ENCODE assay signal across 1 cellular context in genomic region chr22:20235453-20235991, GRCh38.
TF ChIP-seq lines count a peak whose summit lies in the region.

No MANE protein-coding gene starts in this region.

TF ChIP-seq in K562, 482 proteins besides CTCF, POLR2A, EP300 and RAD21 (continued from another document and continues in another):
- TF ChIP-seq HMGN3 (IDR thresholded peaks at IDR 0.05; ENCODE audit: borderline replicate concordance, extremely low read depth, insufficient read length, low read depth, low read length) (no peak), LCOR (CRISPR knock-in tag; IDR thresholded peaks at IDR 0.05) (no peak), MTA3 (IDR thresholded peaks at IDR 0.05; ENCODE audit: borderline replicate concordance) (no peak), MYC (IDR thresholded peaks at IDR 0.05; ENCODE audit: low read depth, low read length) (no peak), MYC (CRISPR knock-in tag; IDR thresholded peaks at IDR 0.05; ENCODE audit: borderline replicate concordance, low read depth) (no peak), CBX1 (IDR thresholded peaks at IDR 0.05; ENCODE audit: low read depth) (no peak), ZNF408 (CRISPR knock-in tag; IDR thresholded peaks at IDR 0.05; ENCODE audit: low read depth) (no peak), PKNOX1 (IDR thresholded peaks at IDR 0.05) (no peak), HNRNPH1 (optimal IDR thresholded peaks at IDR 0.05; ENCODE audit: low read depth, low read length) (no peak), GTF2B (IDR thresholded peaks at IDR 0.05; ENCODE audit: extremely low read depth, insufficient read length) (no peak), ESRRB (CRISPR knock-in tag; IDR thresholded peaks at IDR 0.05; ENCODE audit: borderline replicate concordance) (no peak), KHSRP (IDR thresholded peaks at IDR 0.05) (no peak), MAX (CRISPR knock-in tag; IDR thresholded peaks at IDR 0.05) (no peak), ZNF197 (CRISPR knock-in tag; IDR thresholded peaks at IDR 0.05; ENCODE audit: low read depth) (no peak), KDM1A (IDR thresholded peaks at IDR 0.05) (no peak), CREB5 (CRISPR knock-in tag; IDR thresholded peaks at IDR 0.05) (no peak), ZNF133 (CRISPR knock-in tag; IDR thresholded peaks at IDR 0.05) (0 out of 2 replicates have a peak, but pooled peaks have one; percentile 57), TSHZ1 (CRISPR knock-in tag; IDR thresholded peaks at IDR 0.05) (no peak), ZSCAN32 (CRISPR knock-in tag; IDR thresholded peaks at IDR 0.05) (no peak), ZNF398 (CRISPR knock-in tag; IDR thresholded peaks at IDR 0.05) (no peak), STAT6 (CRISPR knock-in tag; IDR thresholded peaks at IDR 0.05) (no peak), PTTG1 (tag; IDR thresholded peaks at IDR 0.05; ENCODE audit: low read depth) (no peak), CREB3L1 (IDR thresholded peaks at IDR 0.05; ENCODE audit: borderline replicate concordance, low read depth) (no peak), TEAD2 (tag; IDR thresholded peaks at IDR 0.05) (no peak), ZBTB1 (CRISPR knock-in tag; IDR thresholded peaks at IDR 0.05; ENCODE audit: borderline replicate concordance, low read depth) (no peak), ZNF124 (CRISPR knock-in tag; IDR thresholded peaks at IDR 0.05) (no peak), POLR2B (IDR thresholded peaks at IDR 0.05; ENCODE audit: low read depth, partially characterized antibody) (no peak), GABPB2 (CRISPR knock-in tag; conservative IDR thresholded peaks at IDR 0.05) (no peak), HLTF (IDR thresholded peaks at IDR 0.05) (no peak), MLX (CRISPR knock-in tag; conservative IDR thresholded peaks at IDR 0.05) (no peak), ATF4 (CRISPR knock-in tag; IDR thresholded peaks at IDR 0.05) (no peak), RBM15 (IDR thresholded peaks at IDR 0.05; ENCODE audit: insufficient read depth, low read length) (no peak), TCF7 (IDR thresholded peaks at IDR 0.05; ENCODE audit: borderline replicate concordance) (no peak), MTF1 (CRISPR knock-in tag; IDR thresholded peaks at IDR 0.05; ENCODE audit: borderline replicate concordance) (no peak), ZNF384 (IDR thresholded peaks at IDR 0.05; ENCODE audit: low read depth, low read length) (no peak), KDM4B (IDR thresholded peaks at IDR 0.05; ENCODE audit: borderline replicate concordance in 2 of 2, low read depth in 1 of 2) (no peak), CTBP1 (IDR thresholded peaks at IDR 0.05; ENCODE audit: borderline replicate concordance) (peak; percentile 81; the same call in 1 of the 2 replicates), SIN3A (IDR thresholded peaks at IDR 0.05; ENCODE audit: borderline replicate concordance in 2 of 2, control insufficient read depth in 1 of 2, low read depth in 2 of 2, low read length in 2 of 2) (no peak), BCL6 (CRISPR knock-in tag; IDR thresholded peaks at IDR 0.05) (no peak), GABPB1 (CRISPR knock-in tag; IDR thresholded peaks at IDR 0.05) (no peak), SAFB2 (IDR thresholded peaks at IDR 0.05; ENCODE audit: borderline replicate concordance, low read depth, low read length, severe bottlenecking) (no peak), NR2F6 (CRISPR knock-in tag; IDR thresholded peaks at IDR 0.05) (0 out of 2 replicates have a peak, but pooled peaks have one; percentile 37), RBM25 (IDR thresholded peaks at IDR 0.05; ENCODE audit: low read depth, low read length, severe bottlenecking) (no peak), ZNF584 (CRISPR knock-in tag; IDR thresholded peaks at IDR 0.05; ENCODE audit: low read depth) (no peak), SFPQ (IDR thresholded peaks at IDR 0.05; ENCODE audit: low read depth, low read length) (no peak), IRF1 (CRISPR knock-in tag; IDR thresholded peaks at IDR 0.05; ENCODE audit: borderline replicate concordance) (no peak), NFRKB (IDR thresholded peaks at IDR 0.05; ENCODE audit: low read depth) (no peak), RBBP5 (IDR thresholded peaks at IDR 0.05; ENCODE audit: borderline replicate concordance, insufficient read depth, low read length, poor library complexity, severe bottlenecking) (no peak), SPI1 (IDR thresholded peaks at IDR 0.05; ENCODE audit: borderline replicate concordance, low read depth, low read length) (peak; percentile 100), ZC3H4 (CRISPR knock-in tag; IDR thresholded peaks at IDR 0.05; ENCODE audit: borderline replicate concordance) (no peak)
